Comparison of ENCODE assay signal across 1 cellular context in the genomic region with DNA sequence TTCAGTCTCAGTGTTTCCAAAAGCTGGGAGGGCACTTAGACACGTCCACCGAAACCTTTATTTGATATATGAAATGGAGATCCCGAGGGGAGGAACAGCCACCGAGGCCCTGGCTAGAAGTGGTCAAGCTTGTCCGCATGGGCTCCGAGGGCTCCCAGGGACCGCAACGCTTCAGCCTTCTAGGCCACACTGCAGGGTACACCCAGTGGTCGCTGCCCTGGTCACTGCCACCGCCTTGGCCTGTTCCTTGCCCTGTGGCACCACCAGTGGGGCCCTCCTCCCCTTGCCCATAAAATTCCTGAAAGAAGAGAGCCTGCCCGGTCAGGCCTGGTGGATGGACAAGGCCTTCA.
TF ChIP-seq lines count a peak whose summit lies in the region.

No MANE protein-coding gene starts in this region.

TF ChIP-seq in GM23338, 12 proteins besides CTCF, POLR2A, EP300 and RAD21 (continued from another document):
- TF ChIP-seq REST (IDR thresholded peaks at IDR 0.05; ENCODE audit: unreplicated experiment) (no peak), CREB1 (CRISPR knock-in tag; IDR thresholded peaks at IDR 0.05; ENCODE audit: low read depth) (no peak), POLR2AphosphoS5 (IDR thresholded peaks at IDR 0.05; ENCODE audit: low read depth) (no peak), JUNB (IDR thresholded peaks at IDR 0.05; ENCODE audit: unreplicated experiment) (no peak), ZNF462 (CRISPR knock-in tag; IDR thresholded peaks at IDR 0.05) (no peak), NANOG (IDR thresholded peaks at IDR 0.05; ENCODE audit: borderline replicate concordance) (no peak)
